In genomic region chrX:39756086-39756883, GRCh38 we compare ENCODE assay signal across 2 cellular contexts.
TF ChIP-seq lines count a peak whose summit lies in the region.

No MANE protein-coding gene starts in this region.

TF ChIP-seq in HCT116, 20 proteins besides CTCF, POLR2A, EP300 and RAD21 (continued from another document):
- no peak for TF ChIP-seq REST (IDR thresholded peaks at IDR 0.05; ENCODE audit: low read depth)
- no peak for TF ChIP-seq SRF (IDR thresholded peaks at IDR 0.05; ENCODE audit: low read depth)

TF ChIP-seq in SK-N-SH, 30 proteins besides CTCF, POLR2A, EP300 and RAD21:
- TF ChIP-seq ZBTB33 (IDR thresholded peaks at IDR 0.05; ENCODE audit: borderline replicate concordance, low read depth) (no peak), TCF12 (IDR thresholded peaks at IDR 0.05) (no peak), NRF1 (IDR thresholded peaks at IDR 0.05; ENCODE audit: low read depth, low read length) (no peak), NFIC (IDR thresholded peaks at IDR 0.05; ENCODE audit: borderline replicate concordance) (no peak), ELF1 (IDR thresholded peaks at IDR 0.05) (no peak), FOXM1 (IDR thresholded peaks at IDR 0.05; ENCODE audit: low read depth) (no peak), MAX (IDR thresholded peaks at IDR 0.05; ENCODE audit: low read depth) (no peak), POLR2AphosphoS5 (IDR thresholded peaks at IDR 0.05; ENCODE audit: low read depth, low read length) (no peak), PBX3 (IDR thresholded peaks at IDR 0.05) (no peak), RFX5 (IDR thresholded peaks at IDR 0.05; ENCODE audit: low read length) (no peak), USF2 (IDR thresholded peaks at IDR 0.05; ENCODE audit: borderline replicate concordance, low read depth, low read length) (no peak), MXI1 (IDR thresholded peaks at IDR 0.05; ENCODE audit: low read depth, low read length) (no peak), FOSL2 (IDR thresholded peaks at IDR 0.05; ENCODE audit: borderline replicate concordance, low read depth) (no peak), CHD2 (IDR thresholded peaks at IDR 0.05; ENCODE audit: low read length, partially characterized antibody) (no peak), SMC3 (IDR thresholded peaks at IDR 0.05; ENCODE audit: low read depth, low read length) (no peak), IRF3 (IDR thresholded peaks at IDR 0.05; ENCODE audit: low read depth, low read length) (no peak)
